Comparison of ENCODE assay signal across 8 cellular contexts in genomic region chr19:50025794-50026549, GRCh38. TPM values are rescaled to one million over a fixed set of nuclear protein-coding genes. Genes with fewer than 3 reads are reported as not detected.
DNase-seq lines count a peak whose midpoint lies in the region; ATAC-seq and TF ChIP-seq lines count a peak whose summit lies in the region.

Gene ZNF473, plus strand, starts transcription at chr19:50026005. Its CDS starts 5,078 bp downstream, at chr19:50031083.

- H3K9me3 ChIP-seq in right lobe of liver = no peaks in the 10 kb centered on the region

- TF ChIP-seq CTCF in AG09319 (IDR thresholded peaks at IDR 0.05; ENCODE audit: low read depth, low read length) (no peak), coronary artery (IDR thresholded peaks at IDR 0.05) (no peak), right lobe of liver (IDR thresholded peaks at IDR 0.05) (no peak)

- H3K27me3 ChIP-seq in right lobe of liver = no peaks in the 10 kb centered on the region

- TF ChIP-seq POLR2A in right lobe of liver (IDR thresholded peaks at IDR 0.05) = peak; percentile 44

- peaks cover 35% of the 10 kb centered on the region for H3K36me3 Mint-ChIP-seq in activated CD4-positive, alpha-beta T cell treated with anti-CD3 and anti-CD28 coated beads, Interleukin-2, amount 10 ng/mL, durations not matched to agents 24 days and 14 days (ENCODE audit: low read depth)

- DNase-seq in AG09319 (ENCODE audit: extremely low read depth, low read depth) (peak; percentile 88), NCI-H510A treated with DMSO at 0.1 percent for 48 hours (lab: John Stamatoyannopoulos, UW) (peak; percentile 99), coronary artery (ENCODE audit: low spot score) (peak; percentile 95), right lobe of liver (peak; percentile 95 to 96 (median 95))
- DNase-seq in activated CD4-positive, alpha-beta T cell treated with anti-CD3 and anti-CD28 coated beads, Interleukin-2, amount 10 ng/mL, durations not matched to agents 24 days and 14 days = peak; percentile 97
- peak; percentile 79 to 88 for DNase-seq in stimulated activated CD4-positive, alpha-beta T cell treated with anti-CD3 and anti-CD28 coated beads, Interleukin-4, amount 100 ng/mL, for 48 hours (ENCODE audit: low read depth in 2 of 2)

- H3K4me3 Mint-ChIP-seq in activated CD4-positive, alpha-beta T cell treated with anti-CD3 and anti-CD28 coated beads, Interleukin-2, amount 10 ng/mL, durations not matched to agents 24 days and 14 days = peak within 1 kb of the TSS; percentile 95

- WGBS in right lobe of liver (ENCODE audit: insufficient coverage, low coverage, low lambda C conversion rate, missing lambda C conversion rate) = 13% methylated on average over 40 of the region's 45 CpGs

- intact Hi-C loops in activated CD4-positive, alpha-beta T cell treated with anti-CD3 and anti-CD28 coated beads, Interleukin-2, amount 10 ng/mL, durations not matched to agents 24 days and 14 days (cut with micrococcal nuclease) = loop anchor here (1.0 to 5.0 kb wide), 4 partner anchors 22 to 213 kb away; partner anchors contain the start of genes AKT1S1, FUZ and TBC1D17
- intact Hi-C loops in right lobe of liver (cut with DNase I) = no loop called here

- peak within 1 kb of the TSS; percentile 99 for H3K27ac Mint-ChIP-seq in activated CD4-positive, alpha-beta T cell treated with anti-CD3 and anti-CD28 coated beads, Interleukin-2, amount 10 ng/mL, durations not matched to agents 24 days and 14 days

- peaks cover 0 to under 1% (median 0%) of the 10 kb centered on the region in 4 donors for H3K36me3 ChIP-seq in right lobe of liver

- peaks cover 31% of the 10 kb centered on the region for H3K4me1 Mint-ChIP-seq in activated CD4-positive, alpha-beta T cell treated with anti-CD3 and anti-CD28 coated beads, Interleukin-2, amount 10 ng/mL, durations not matched to agents 24 days and 14 days

- peaks cover 0 to 27% (median 11%) of the 10 kb centered on the region in 4 donors for H3K4me1 ChIP-seq in right lobe of liver

- H3K27ac ChIP-seq in coronary artery = peak within 1 kb of the TSS; percentile 93 to 96
- H3K27ac ChIP-seq in right lobe of liver = peak within 1 kb of the TSS; percentile 74 to 91 (median 86)

- ATAC-seq in GM18907 (IDR thresholded peaks at IDR 0.05; ENCODE audit: unreplicated experiment) (peak; percentile 73), HG03135 (IDR thresholded peaks at IDR 0.05; ENCODE audit: unreplicated experiment) (peak; percentile 63), right lobe of liver (peak; percentile 83 to 88 (median 85))

- peaks cover 9% of the 10 kb centered on the region for H3K9me3 Mint-ChIP-seq in activated CD4-positive, alpha-beta T cell treated with anti-CD3 and anti-CD28 coated beads, Interleukin-2, amount 10 ng/mL, durations not matched to agents 24 days and 14 days

- peaks cover 2% of the 10 kb centered on the region for H3K27me3 Mint-ChIP-seq in activated CD4-positive, alpha-beta T cell treated with anti-CD3 and anti-CD28 coated beads, Interleukin-2, amount 10 ng/mL, durations not matched to agents 24 days and 14 days

- H3K4me3 ChIP-seq in coronary artery = peak within 1 kb of the TSS; percentile 94
- H3K4me3 ChIP-seq in right lobe of liver = peak within 1 kb of the TSS; percentile 78 to 100 (median 91)

RNA-seq across cellular contexts. Expression of gene ZNF473, which starts in this region (rescaled TPM):
- 13.1 and 14.2 TPM in 2 replicates for total RNA-seq in activated CD4-positive, alpha-beta T cell treated with anti-CD3 and anti-CD28 coated beads, Interleukin-2, amount 10 ng/mL, durations not matched to agents 24 days and 14 days
- total RNA-seq in right lobe of liver = 1 to 10 TPM; 3.1 to 6.0 (median 3.6) TPM

Comparison
In these comparisons a context has a peak if more than half of its experiments do, and no peak if none do; other contexts are left out.
1. Peak in every context shown above with its lines: DNase-seq, ATAC-seq, H3K4me3 ChIP-seq and H3K27ac ChIP-seq.